9 cellular contexts compared by ENCODE assay signal in genomic region chr12:76033116-76034001, GRCh38. TPM values are rescaled to one million over a fixed set of nuclear protein-coding genes. Genes with fewer than 3 reads are reported as not detected.
A peak's percentile ranks its signal among the peaks of the same experiment; 100 is the strongest.
DNase-seq lines count a peak whose midpoint lies in the region; ATAC-seq and TF ChIP-seq lines count a peak whose summit lies in the region.
"Had no signal": no experiment of that assay in that cellular context is flagged by ENCODE, and none has a peak within 500 bp of the region (broad histone marks: within the 10 kb centered on the region; RNA-seq: fewer than 3 reads in every experiment).

No MANE protein-coding gene starts in this region.

- H4K5ac ChIP-seq in IMR-90 (ENCODE audit: low read depth, low read length) = peak overlapping the region; percentile 99; the same call in 1 of the 2 replicates

- peak overlapping the region; percentile 98 for H3K4me3 ChIP-seq in AG04450 (ENCODE audit: low read depth, low read length)
- H3K4me3 ChIP-seq in IMR-90 (ENCODE audit: insufficient read depth, low read depth, low read length) = peak overlapping the region; percentile 59
- H3K4me3 ChIP-seq in colonic mucosa = peak overlapping the region; percentile 61

- CTCF ChIA-PET in AG04450 (lab: Charles Lee) (interaction anchor here (0.8 to 2.1 kb wide), 3 partner anchors 506 to 699 kb away, joined by 3 to 8 read pairs (median 6); partner anchors contain the start of gene GLIPR1L1), IMR-90 (lab: Yijun Ruan, JAX) (interaction anchor here (0.6 to 2.0 kb wide), 6 partner anchors 125 to 506 kb away, joined by 3 to 8 read pairs (median 4); no protein-coding TSS in a partner anchor)

- dilution Hi-C loops in IMR-90 (cut with HindIII; ENCODE audit: low sequenced_read_pairs, unreplicated experiment) = no loop called here

- no peak overlapping the region for H2AK9ac ChIP-seq in IMR-90 (replicated peaks; ENCODE audit: low read depth, low read length, poor library complexity)

- in situ Hi-C loops in IMR-90 (cut with MboI; ENCODE audit: low sequenced_read_pairs) = loop anchor here (25.0 kb wide), 1 partner anchor 696 kb away; the partner anchor contains the start of genes CAPS2 and GLIPR1L1

- H2AK5ac ChIP-seq in IMR-90 (ENCODE audit: low read depth, low read length) = peak overlapping the region; percentile 97

- H3K27me3 ChIP-seq in AG04450 (ENCODE audit: control insufficient read depth, insufficient read depth, low read length) (no peaks in the 10 kb centered on the region), IMR-90 (ENCODE audit: control insufficient read depth, insufficient read depth, low read length) (no peaks in the 10 kb centered on the region), colonic mucosa (no peaks in the 10 kb centered on the region)

- H3K56ac ChIP-seq in IMR-90 (ENCODE audit: extremely low read depth, insufficient read depth, low read length) = peak overlapping the region; percentile 94

- no CpG with 5 or more reads among the region's 4 CpGs for WGBS in IMR-90 (ENCODE audit: extremely low coverage in 2 of 2, insufficient read length in 1 of 2), 2 experiments

- BruUV-seq in IMR-90 (replicated peaks; lab: Mats Ljungman, UMichigan) = no TSS peak

- no peak for DNase-seq in AG04450 (ENCODE audit: low read depth, low spot score)
- DNase-seq in IMR-90 = peak; percentile 64
- no peak for DNase-seq in colonic mucosa
- DNase-seq in myocyte (ENCODE audit: low read depth) = peak; percentile 64
- no peak for DNase-seq in NK-92 treated with Interleukin-12 subunit alpha and Interleukin-12 subunit beta, amount 100 ng/mL, for 24 hours (lab: John Stamatoyannopoulos, UW)
- no peak for DNase-seq in NCI-H774 (lab: John Stamatoyannopoulos, UW)
- DNase-seq in NCI-H2107 (lab: John Stamatoyannopoulos, UW) = no peak
- DNase-seq in activated CD4-positive, alpha-beta T cell treated with anti-CD3 and anti-CD28 coated beads, Interleukin-2, amount 50 U/mL, for 48 hours = no peak
- DNase-seq: T-helper 9 cell had no signal

- H3K9me3 ChIP-seq in AG04450 (ENCODE audit: control insufficient read depth, insufficient read depth, low read length) = no peaks in the 10 kb centered on the region; the same call in 1 of the 2 replicates
- H3K9me3 ChIP-seq in IMR-90 (ENCODE audit: control insufficient read depth, insufficient read depth, low read length) = no peaks in the 10 kb centered on the region
- H3K9me3 ChIP-seq in colonic mucosa = no peaks in the 10 kb centered on the region

- H3K4ac ChIP-seq in IMR-90 (ENCODE audit: low read depth, low read length) = peak overlapping the region; percentile 97

- peak overlapping the region; percentile 97 for H4K91ac ChIP-seq in IMR-90 (ENCODE audit: insufficient read depth, low read depth, low read length)

- H2AFZ ChIP-seq in IMR-90 (replicated peaks; ENCODE audit: low read length, poor library complexity) = no peak overlapping the region

- peak overlapping the region; percentile 99 for H3K23ac ChIP-seq in IMR-90 (ENCODE audit: low read depth, low read length)

- peak overlapping the region; percentile 100 for H3K9ac ChIP-seq in IMR-90 (ENCODE audit: low read depth, low read length)
- peak overlapping the region in 1 of 2 donors; percentile 84 for H3K9ac ChIP-seq in colonic mucosa (ENCODE audit: low read depth in 2 of 2, low read length in 2 of 2)

- H4K20me1 ChIP-seq in IMR-90 (ENCODE audit: insufficient read depth, low read length) = peaks cover 22% of the 10 kb centered on the region

- H2BK15ac ChIP-seq in IMR-90 (ENCODE audit: low read depth, low read length) = peak overlapping the region; percentile 91; the same call in 2 of the 3 replicates

- peak overlapping the region; percentile 84; the same call in 1 of the 2 replicates for H2BK20ac ChIP-seq in IMR-90 (ENCODE audit: low read depth, low read length)

- peaks cover 10 to 38% of the 10 kb centered on the region in 2 experiments for H3K79me1 ChIP-seq in IMR-90 (ENCODE audit: low read depth in 1 of 2, low read length in 2 of 2)

- TF ChIP-seq CTCF in AG04450 (IDR thresholded peaks at IDR 0.05; ENCODE audit: low read depth, low read length) (no peak), IMR-90 (conservative IDR thresholded peaks at IDR 0.05; ENCODE audit: low read depth, low read length) (no peak), colonic mucosa (IDR thresholded peaks at IDR 0.05) (no peak)

- H3K4me1 ChIP-seq in IMR-90 (ENCODE audit: control insufficient read depth, insufficient read depth, low read length) = peaks cover 11% of the 10 kb centered on the region
- H3K4me1 ChIP-seq in colonic mucosa = no peaks in the 10 kb centered on the region

- H3K27ac ChIP-seq in AG04450 (ENCODE audit: low read depth, low read length) (peak overlapping the region; percentile 99), IMR-90 (ENCODE audit: insufficient read depth, low read length) (peak overlapping the region; percentile 92), colonic mucosa (peak overlapping the region; percentile 90)

- peaks cover 21% of the 10 kb centered on the region for H3K36me3 ChIP-seq in IMR-90 (ENCODE audit: control insufficient read depth, insufficient read depth, low read length)
- no peaks in the 10 kb centered on the region for H3K36me3 ChIP-seq in colonic mucosa

- ATAC-seq in IMR-90 (ENCODE audit: low read depth) = no peak

- POLR2A ChIA-PET in AG04450 (lab: Yijun Ruan, JAX) = interaction anchor here (0.6 to 3.1 kb wide), 9 partner anchors 18 to 544 kb away, joined by 3 to 26 read pairs (median 3); partner anchors contain the start of gene OSBPL8
- POLR2A ChIA-PET in IMR-90 (lab: Charles Lee; ENCODE audit: unreplicated experiment) = interaction anchor here (0.8 to 1.1 kb wide), 2 partner anchors 9 to 282 kb away, joined by 3 to 5 read pairs; no protein-coding TSS in a partner anchor

- no peak; the same call in 1 of the 2 replicates for TF ChIP-seq POLR2A in IMR-90 (IDR thresholded peaks at IDR 0.05; ENCODE audit: low read depth, low read length)

- peak overlapping the region; percentile 100 for H3K4me2 ChIP-seq in IMR-90 (ENCODE audit: low read depth, low read length)

- H3K9me1 ChIP-seq in IMR-90 (ENCODE audit: insufficient read depth, low read length) = peaks cover 7% of the 10 kb centered on the region

- H2BK5ac ChIP-seq in IMR-90 (ENCODE audit: low read depth, low read length, poor library complexity, severe bottlenecking) = peak overlapping the region; percentile 95

- H3K14ac ChIP-seq in IMR-90 (replicated peaks; ENCODE audit: low read depth, low read length) = peak overlapping the region; percentile 99

- intact Hi-C loops in IMR-90 (cut with micrococcal nuclease) = loop anchor here (5.0 kb wide), 2 partner anchors 411 to 701 kb away; partner anchors contain the start of genes CAPS2 and GLIPR1L1
- intact Hi-C loops in colonic mucosa (cut with DNase I) = loop anchor here (10.0 kb wide), 1 partner anchor 209 kb away; no protein-coding TSS in a partner anchor

- peak overlapping the region; percentile 93 for H2BK120ac ChIP-seq in IMR-90 (ENCODE audit: low read depth, low read length)

- TF ChIP-seq RAD21 in IMR-90 (IDR thresholded peaks at IDR 0.05; ENCODE audit: low read length) = no peak; the same call in 1 of the 2 replicates

- H3K18ac ChIP-seq in IMR-90 (ENCODE audit: low read depth, low read length) = peak overlapping the region; percentile 99

- peak overlapping the region; percentile 92 to 95 for H4K8ac ChIP-seq in IMR-90 (ENCODE audit: low read depth in 2 of 2, low read length in 2 of 2)

TF ChIP-seq in IMR-90, 13 proteins besides CTCF, POLR2A, EP300 and RAD21:
- TF ChIP-seq CHD1 (IDR thresholded peaks at IDR 0.05; ENCODE audit: low read depth, low read length) (no peak), MAZ (IDR thresholded peaks at IDR 0.05; ENCODE audit: borderline replicate concordance, low read depth, low read length) (no peak), RCOR1 (IDR thresholded peaks at IDR 0.05; ENCODE audit: insufficient replicate concordance, low read length) (no peak)

RNA-seq across cellular contexts. Expression of gene PHLDA1, which starts 1.8 kb away (rescaled TPM):
- 89.0 and 99.5 TPM in 2 replicates for polyA plus RNA-seq in AG04450 (2011; rRNA removed)
- polyA minus RNA-seq in AG04450 (2011; rRNA and poly(A)+ RNA removed) = 106 and 118 TPM in 2 replicates
- total RNA-seq in IMR-90 (2012; rRNA removed) = 27.8 and 47.8 TPM in 2 replicates
- 28.9 and 32.4 TPM in 2 replicates for polyA plus RNA-seq in IMR-90 (2012; rRNA removed)
- polyA plus RNA-seq in IMR-90 (2012; cell fraction: cytosol; rRNA removed) = 38.1 and 58.3 TPM in 2 replicates
- polyA plus RNA-seq in IMR-90 (2012; cell fraction: nucleus; rRNA removed; ENCODE audit: low replicate concordance) = 63.4 and 81.1 TPM in 2 replicates
- 10 to 100 TPM in 1 of 2 donors, 1 to 10 TPM in 1; 5.7 to 10.4 TPM for total RNA-seq in colonic mucosa
- 68.1 and 72.4 TPM in 2 replicates for total RNA-seq in myocyte
- 27.4 TPM for polyA plus RNA-seq in myocyte (2012)

RNA-seq across cellular contexts. Expression of gene NAP1L1, which starts 51.1 kb away (rescaled TPM):
- 421 and 593 TPM in 2 replicates for polyA plus RNA-seq in AG04450 (2011; rRNA removed)
- 110 and 183 TPM in 2 replicates for polyA minus RNA-seq in AG04450 (2011; rRNA and poly(A)+ RNA removed)
- 86.4 and 166 TPM in 2 replicates for total RNA-seq in IMR-90 (2012; rRNA removed)
- 160 and 200 TPM in 2 replicates for polyA plus RNA-seq in IMR-90 (2012; rRNA removed)
- polyA plus RNA-seq in IMR-90 (2012; cell fraction: cytosol; rRNA removed) = 69.9 and 71.8 TPM in 2 replicates
- polyA plus RNA-seq in IMR-90 (2012; cell fraction: nucleus; rRNA removed; ENCODE audit: low replicate concordance) = 28.8 and 129 TPM in 2 replicates
- 100 to 1,000 TPM; 163 to 171 TPM for total RNA-seq in colonic mucosa
- total RNA-seq in myocyte = 334 and 347 TPM in 2 replicates
- polyA plus RNA-seq in myocyte (2012) = 440 TPM

Comparison
In these comparisons a context has a peak if more than half of its experiments do, and no peak if none do; other contexts are left out.
1. DNase-seq: peak in IMR-90 (single experiment) and myocyte (single experiment); none in AG04450 (single experiment), colonic mucosa (single experiment), NK-92 treated with Interleukin-12 subunit alpha and Interleukin-12 subunit beta, amount 100 ng/mL, for 24 hours (single experiment), NCI-H774 (single experiment), NCI-H2107 (single experiment) and activated CD4-positive, alpha-beta T cell treated with anti-CD3 and anti-CD28 coated beads, Interleukin-2, amount 50 U/mL, for 48 hours (0 of 2).
2. Peak in every context shown above with its lines, with median percentiles within 50 percentile points of each other: H3K27ac ChIP-seq and H3K4me3 ChIP-seq.